In the genomic region with DNA sequence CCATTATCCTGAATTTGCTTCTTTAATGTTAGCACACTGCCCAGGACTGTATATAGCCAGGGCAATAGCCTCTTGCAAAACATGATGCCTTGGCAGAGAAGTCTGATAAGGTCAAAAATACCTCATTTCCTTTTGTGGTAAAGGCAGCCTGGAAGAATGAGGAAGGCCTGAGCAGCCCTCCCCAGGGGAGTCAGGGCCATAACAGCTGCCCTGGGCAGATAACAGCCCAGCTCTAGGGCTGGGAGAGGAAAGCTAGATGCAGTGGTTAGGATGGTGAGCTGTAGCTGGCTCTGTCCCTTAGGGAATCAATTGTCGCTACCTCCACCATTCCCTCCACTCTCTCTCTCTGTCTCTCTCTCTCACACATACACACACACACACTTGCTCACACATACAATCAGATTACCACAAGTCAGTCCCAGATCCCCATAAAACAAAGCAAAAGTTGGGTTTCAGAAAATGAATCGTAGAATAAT, we compare ENCODE assay signal across 1 cellular context.
TF ChIP-seq lines count a peak whose summit lies in the region.

No MANE protein-coding gene starts in this region.

TF ChIP-seq in GM23338, 12 proteins besides CTCF, POLR2A, EP300 and RAD21 (continued from another document):
- no peak for TF ChIP-seq ZNF462 (CRISPR knock-in tag; IDR thresholded peaks at IDR 0.05)
- TF ChIP-seq STAT1 (IDR thresholded peaks at IDR 0.05; ENCODE audit: unreplicated experiment): no peak
- no peak for TF ChIP-seq EZH2 (IDR thresholded peaks at IDR 0.05; ENCODE audit: low read depth, unreplicated experiment)
- no peak for TF ChIP-seq EZH2phosphoT487 (IDR thresholded peaks at IDR 0.05; ENCODE audit: unreplicated experiment)
- no peak for TF ChIP-seq ETS1 (IDR thresholded peaks at IDR 0.05)
- no peak for TF ChIP-seq JUNB (IDR thresholded peaks at IDR 0.05; ENCODE audit: unreplicated experiment)
- no peak for TF ChIP-seq ZNF114 (CRISPR knock-in tag; IDR thresholded peaks at IDR 0.05)
- no peak for TF ChIP-seq ZNF331 (CRISPR knock-in tag; IDR thresholded peaks at IDR 0.05; ENCODE audit: low read depth)
TF ChIP-seq in GM23338: peak in this region for 0.
